Comparison of ENCODE assay signal across 20 cellular contexts in the genomic region with DNA sequence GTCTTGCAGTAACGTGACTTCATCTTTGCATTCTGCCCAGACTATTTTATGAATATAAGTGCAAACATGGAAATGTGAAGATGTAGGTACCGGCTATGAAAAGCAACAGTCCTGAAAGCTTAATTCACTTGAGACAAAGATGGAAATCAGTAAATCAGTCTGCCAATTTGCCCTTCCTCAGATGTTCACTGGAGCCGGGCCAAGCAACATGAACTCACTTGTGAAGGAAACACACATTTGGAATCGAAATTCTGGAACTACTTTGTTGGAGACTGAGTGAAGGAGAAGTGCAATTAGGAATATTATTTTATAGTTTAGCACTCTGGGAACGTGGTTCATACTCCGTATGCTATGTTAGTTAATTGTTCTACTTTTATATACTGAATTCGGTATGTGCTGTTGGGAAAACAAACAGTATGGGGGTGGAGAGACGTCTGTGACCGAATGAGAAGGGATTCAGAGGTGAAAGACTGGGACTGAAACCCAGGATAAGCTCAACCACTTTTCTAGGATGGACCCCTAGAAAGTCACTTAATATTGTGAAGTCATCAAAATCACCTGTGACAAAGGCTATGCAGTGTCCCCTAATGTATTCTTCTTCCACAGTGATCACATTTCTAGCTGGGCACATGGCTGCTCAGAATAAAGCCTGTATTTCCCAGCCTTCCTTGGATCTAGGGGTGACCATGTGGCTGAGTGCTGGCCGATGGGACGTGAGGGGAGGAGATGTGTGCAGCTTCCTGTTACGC.
DNase-seq lines count a peak whose midpoint lies in the region; ATAC-seq and TF ChIP-seq lines count a peak whose summit lies in the region.
"Had no signal": no experiment of that assay in that cellular context is flagged by ENCODE, and none has a peak within 500 bp of the region (broad histone marks: within the 10 kb centered on the region; RNA-seq: fewer than 3 reads in every experiment).

No MANE protein-coding gene starts in this region.

- peaks cover 43 to 70% of the 10 kb centered on the region in 2 donors for H3K36me3 Mint-ChIP-seq in stimulated activated naive B cell treated with anti-CD40 and anti-IgM and Interleukin-4, amounts not matched to agents 10 μg/mL and 1 μg/mL and 100 μg/mL, for 72 hours

- no peak for TF ChIP-seq CTCF in esophagus muscularis mucosa (IDR thresholded peaks at IDR 0.05)

- H3K9me3 ChIP-seq in esophagus muscularis mucosa: no peaks in the 10 kb centered on the region
- H3K9me3 ChIP-seq: HAP-1, pancreas had no signal

- no peaks in the 10 kb centered on the region for H3K27me3 ChIP-seq in esophagus muscularis mucosa
- H3K27me3 ChIP-seq: pancreas had no signal

- ATAC-seq in stimulated activated naive B cell treated with anti-CD40 and anti-IgM and Interleukin-4, amounts not matched to agents 10 μg/mL and 1 μg/mL and 100 μg/mL, for 72 hours (replicated peaks): no peak
- ATAC-seq: pancreas had no signal

- no peak for TF ChIP-seq EP300 in esophagus muscularis mucosa (IDR thresholded peaks at IDR 0.05)

- H3K9me3 Mint-ChIP-seq in stimulated activated naive B cell treated with anti-CD40 and anti-IgM and Interleukin-4, amounts not matched to agents 10 μg/mL and 1 μg/mL and 100 μg/mL, for 72 hours: no peaks in the 10 kb centered on the region
- H3K9me3 Mint-ChIP-seq: activated CD4-positive, alpha-beta T cell treated with anti-CD3 and anti-CD28 coated beads, Interleukin-2, amount 10 ng/mL, durations not matched to agents 24 days and 14 days; naive B cell; stimulated activated naive CD8-positive, alpha-beta T cell treated with anti-CD3 and anti-CD28 coated beads, Interleukin-15, amount 100 ng/mL, for 72 hours had no signal

- peaks cover 40 to 44% of the 10 kb centered on the region in 2 donors for H3K4me1 Mint-ChIP-seq in stimulated activated naive B cell treated with anti-CD40 and anti-IgM and Interleukin-4, amounts not matched to agents 10 μg/mL and 1 μg/mL and 100 μg/mL, for 72 hours

- peaks cover 0 to 18% (median 4%) of the 10 kb centered on the region in 4 donors for H3K36me3 ChIP-seq in esophagus muscularis mucosa
- H3K36me3 ChIP-seq: HAP-1, pancreas had no signal

- 56% methylated on average over 12 of the region's 12 CpGs for WGBS in esophagus muscularis mucosa

- peaks cover 0 to 16% (median 4%) of the 10 kb centered on the region in 4 donors for H3K4me1 ChIP-seq in esophagus muscularis mucosa
- H3K4me1 ChIP-seq: HAP-1, pancreas had no signal

- H3K27ac Mint-ChIP-seq in stimulated activated naive B cell treated with anti-CD40 and anti-IgM and Interleukin-4, amounts not matched to agents 10 μg/mL and 1 μg/mL and 100 μg/mL, for 72 hours: peak overlapping the region; percentile 37
- H3K27ac Mint-ChIP-seq: activated CD4-positive, alpha-beta T cell treated with anti-CD3 and anti-CD28 coated beads, Interleukin-2, amount 10 ng/mL, durations not matched to agents 24 days and 14 days; B cell; stimulated activated naive CD8-positive, alpha-beta T cell treated with anti-CD3 and anti-CD28 coated beads, Interleukin-15, amount 100 ng/mL, for 72 hours had no signal

- H3K4me3 ChIP-seq in esophagus muscularis mucosa: no peak overlapping the region
- H3K4me3 ChIP-seq: HAP-1, lung, pancreas had no signal

- H3K4me3 Mint-ChIP-seq in stimulated activated naive B cell treated with anti-CD40 and anti-IgM and Interleukin-4, amounts not matched to agents 10 μg/mL and 1 μg/mL and 100 μg/mL, for 72 hours: no peak overlapping the region
- H3K4me3 Mint-ChIP-seq: activated CD4-positive, alpha-beta T cell treated with anti-CD3 and anti-CD28 coated beads, Interleukin-2, amount 10 ng/mL, durations not matched to agents 24 days and 14 days; B cell; naive B cell; stimulated activated naive CD8-positive, alpha-beta T cell treated with anti-CD3 and anti-CD28 coated beads, Interleukin-15, amount 100 ng/mL, for 72 hours had no signal

- intact Hi-C loops in esophagus muscularis mucosa (cut with DNase I): no loop called here

- no peak for TF ChIP-seq POLR2A in esophagus muscularis mucosa (IDR thresholded peaks at IDR 0.05; ENCODE audit: low read depth)

- H3K27me3 Mint-ChIP-seq in stimulated activated naive B cell treated with anti-CD40 and anti-IgM and Interleukin-4, amounts not matched to agents 10 μg/mL and 1 μg/mL and 100 μg/mL, for 72 hours: no peaks in the 10 kb centered on the region
- H3K27me3 Mint-ChIP-seq: activated CD4-positive, alpha-beta T cell treated with anti-CD3 and anti-CD28 coated beads, Interleukin-2, amount 10 ng/mL, durations not matched to agents 24 days and 14 days; B cell; naive B cell; stimulated activated naive CD8-positive, alpha-beta T cell treated with anti-CD3 and anti-CD28 coated beads, Interleukin-15, amount 100 ng/mL, for 72 hours had no signal

- peak; percentile 21 for DNase-seq in DMS79 treated with DMSO at 0.1 percent for 48 hours (lab: John Stamatoyannopoulos, UW)
- no peak for DNase-seq in DMS79 (lab: John Stamatoyannopoulos, UW)
- DNase-seq in NCI-H446 treated with DMSO at 0.1 percent for 48 hours (lab: John Stamatoyannopoulos, UW): peak; percentile 82
- DNase-seq in fibroblast of peridontal ligament (ENCODE audit: extremely low read depth): peak; percentile 17
- no peak for DNase-seq in stimulated activated naive B cell treated with anti-CD40 and anti-IgM and Interleukin-4, amounts not matched to agents 10 μg/mL and 1 μg/mL and 100 μg/mL, for 72 hours
- no peak for DNase-seq in esophagus muscularis mucosa (ENCODE audit: extremely low spot score)
- no peak for DNase-seq in effector CD4-positive, alpha-beta T cell
- DNase-seq in NCI-H2029 (lab: John Stamatoyannopoulos, UW): no peak
- DNase-seq: activated CD4-positive, alpha-beta T cell treated with anti-CD3 and anti-CD28 coated beads, Interleukin-2, amount 10 ng/mL, durations not matched to agents 24 days and 14 days; activated effector memory CD4-positive, alpha-beta T cell treated with anti-CD3 and anti-CD28 coated beads, Interleukin-2, amount 50 U/mL, for 16 hours; naive B cell; NCI-H187 treated with DMSO at 0.1 percent for 48 hours; NCI-H510A treated with DMSO at 0.1 percent for 48 hours; pancreas; stimulated activated CD4-positive, alpha-beta T cell treated with anti-CD3 and anti-CD28 coated beads, Interleukin-1b, Interleukin-23, amount 100 ng/mL, for 48 hours; stimulated activated naive CD8-positive, alpha-beta T cell treated with anti-CD3 and anti-CD28 coated beads, Interleukin-15, amount 100 ng/mL, for 72 hours had no signal

- H3K27ac ChIP-seq in esophagus muscularis mucosa (replicated peaks in 1 of 4): no peak overlapping the region
- H3K27ac ChIP-seq: 22Rv1, pancreas had no signal

Comparison
In these comparisons a context has a peak if more than half of its experiments do, and no peak if none do; other contexts are left out.
1. DNase-seq: peak in DMS79 treated with DMSO at 0.1 percent for 48 hours (single experiment), NCI-H446 treated with DMSO at 0.1 percent for 48 hours (single experiment) and fibroblast of peridontal ligament (single experiment); none in DMS79 (single experiment), stimulated activated naive B cell treated with anti-CD40 and anti-IgM and Interleukin-4, amounts not matched to agents 10 μg/mL and 1 μg/mL and 100 μg/mL, for 72 hours (single experiment), esophagus muscularis mucosa (single experiment), effector CD4-positive, alpha-beta T cell (single experiment) and NCI-H2029 (single experiment).